Comparison of ENCODE assay signal across 15 cellular contexts in the genomic region with DNA sequence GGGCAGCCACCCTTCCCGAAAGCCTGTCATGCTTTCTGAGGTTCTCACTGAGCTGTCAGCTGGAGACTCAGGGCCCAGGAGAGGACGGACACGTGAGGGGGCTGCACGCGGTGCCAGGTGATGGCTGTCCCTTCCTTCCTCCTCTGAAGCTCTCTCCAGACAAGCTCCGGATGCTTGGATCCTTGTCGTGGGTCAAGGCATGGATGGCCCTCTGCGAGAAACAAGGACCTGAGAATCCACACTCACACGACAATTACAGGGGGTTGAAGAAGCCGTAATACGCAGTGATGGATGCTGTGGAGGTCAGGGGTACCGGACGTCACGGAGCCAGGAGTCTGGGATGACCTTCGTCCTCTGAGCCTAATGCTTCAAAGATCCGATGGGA.
A peak's percentile ranks its signal among the peaks of the same experiment; 100 is the strongest.
DNase-seq lines count a peak whose midpoint lies in the region; TF ChIP-seq lines count a peak whose summit lies in the region.
"Had no signal": no experiment of that assay in that cellular context is flagged by ENCODE, and none has a peak within 500 bp of the region (broad histone marks: within the 10 kb centered on the region; RNA-seq: fewer than 3 reads in every experiment).

No MANE protein-coding gene starts in this region.

- no peaks in the 10 kb centered on the region for H3K9me3 ChIP-seq in OCI-LY3 (ENCODE audit: insufficient read depth, low read length)

- H3K36me3 ChIP-seq in OCI-LY3 (replicated peaks; ENCODE audit: low read depth, low read length): peaks cover 4% of the 10 kb centered on the region

- DNase-seq in activated naive CD8-positive, alpha-beta T cell treated with anti-CD3 and anti-CD28 coated beads for 36 hours: no peak
- DNase-seq in ecto neural progenitor cell (ENCODE audit: low spot score) (peak; percentile 22), ureter (ENCODE audit: low spot score) (peak; percentile 28), AG20443 (ENCODE audit: low spot score) (no peak), superior temporal gyrus (ENCODE audit: extremely low spot score) (no peak)
- DNase-seq: ACHN, DND-41, GDM1, NCI-H2029 treated with DMSO at 0.1 percent for 48 hours, NCI-H524, SHP77 had no signal

- H3K79me2 ChIP-seq in OCI-LY3 (ENCODE audit: low read length): no peaks in the 10 kb centered on the region

- H3K4me1 Mint-ChIP-seq in activated naive CD8-positive, alpha-beta T cell (ENCODE audit: low read depth): peaks cover 22% of the 10 kb centered on the region
- H3K4me1 Mint-ChIP-seq in activated naive CD8-positive, alpha-beta T cell treated with anti-CD3 and anti-CD28 coated beads for 36 hours: peaks cover 15% of the 10 kb centered on the region

- no peaks in the 10 kb centered on the region for H3K27me3 ChIP-seq in OCI-LY3 (ENCODE audit: low read depth, low read length)

- no peak overlapping the region for H3K4me3 Mint-ChIP-seq in activated naive CD8-positive, alpha-beta T cell
- H3K4me3 Mint-ChIP-seq in activated naive CD8-positive, alpha-beta T cell treated with anti-CD3 and anti-CD28 coated beads for 36 hours: no peak overlapping the region

- peak overlapping the region; percentile 67 for H3K4me3 ChIP-seq in OCI-LY3 (ENCODE audit: low read length)

- peak overlapping the region; percentile 86 for H3K27ac Mint-ChIP-seq in activated naive CD8-positive, alpha-beta T cell
- H3K27ac Mint-ChIP-seq in activated naive CD8-positive, alpha-beta T cell treated with anti-CD3 and anti-CD28 coated beads for 36 hours: no peak overlapping the region
- H3K27ac Mint-ChIP-seq: CD8-positive, alpha-beta T cell; IgD-negative memory B cell had no signal

- peaks cover 1% of the 10 kb centered on the region for H3K27me3 Mint-ChIP-seq in activated naive CD8-positive, alpha-beta T cell
- H3K27me3 Mint-ChIP-seq in activated naive CD8-positive, alpha-beta T cell treated with anti-CD3 and anti-CD28 coated beads for 36 hours: no peaks in the 10 kb centered on the region

- H3K4me2 ChIP-seq in OCI-LY3 (ENCODE audit: low read length): peak overlapping the region; percentile 95

- H3K36me3 Mint-ChIP-seq in activated naive CD8-positive, alpha-beta T cell: no peaks in the 10 kb centered on the region
- H3K36me3 Mint-ChIP-seq in activated naive CD8-positive, alpha-beta T cell treated with anti-CD3 and anti-CD28 coated beads for 36 hours: no peaks in the 10 kb centered on the region
- H3K36me3 Mint-ChIP-seq: CD8-positive, alpha-beta T cell; IgD-negative memory B cell had no signal

- H4K20me1 ChIP-seq in OCI-LY3 (ENCODE audit: insufficient read depth, low read length): no peaks in the 10 kb centered on the region

- H3K9me3 Mint-ChIP-seq in activated naive CD8-positive, alpha-beta T cell (ENCODE audit: low read depth): no peaks in the 10 kb centered on the region
- H3K9me3 Mint-ChIP-seq in activated naive CD8-positive, alpha-beta T cell treated with anti-CD3 and anti-CD28 coated beads for 36 hours: no peaks in the 10 kb centered on the region
- H3K9me3 Mint-ChIP-seq: CD8-positive, alpha-beta T cell; IgD-negative memory B cell had no signal

- H3K27ac ChIP-seq in OCI-LY3 (ENCODE audit: low read length): peak overlapping the region; percentile 87

- H3K9ac ChIP-seq in OCI-LY3 (ENCODE audit: low read length): peak overlapping the region; percentile 67; the same call in 1 of the 2 replicates

- TF ChIP-seq CTCF in OCI-LY3 (IDR thresholded peaks at IDR 0.05; ENCODE audit: low read depth, low read length): no peak

- peaks cover 44% of the 10 kb centered on the region for H3K4me1 ChIP-seq in OCI-LY3 (ENCODE audit: low read length)

- no peak overlapping the region for H2AFZ ChIP-seq in OCI-LY3 (ENCODE audit: low read depth, low read length)

Comparison
In these comparisons a context has a peak if more than half of its experiments do, and no peak if none do; other contexts are left out.
1. DNase-seq: peak in ecto neural progenitor cell (single experiment) and ureter (single experiment); none in activated naive CD8-positive, alpha-beta T cell treated with anti-CD3 and anti-CD28 coated beads for 36 hours (single experiment), AG20443 (single experiment) and superior temporal gyrus (single experiment).